In the genomic region with DNA sequence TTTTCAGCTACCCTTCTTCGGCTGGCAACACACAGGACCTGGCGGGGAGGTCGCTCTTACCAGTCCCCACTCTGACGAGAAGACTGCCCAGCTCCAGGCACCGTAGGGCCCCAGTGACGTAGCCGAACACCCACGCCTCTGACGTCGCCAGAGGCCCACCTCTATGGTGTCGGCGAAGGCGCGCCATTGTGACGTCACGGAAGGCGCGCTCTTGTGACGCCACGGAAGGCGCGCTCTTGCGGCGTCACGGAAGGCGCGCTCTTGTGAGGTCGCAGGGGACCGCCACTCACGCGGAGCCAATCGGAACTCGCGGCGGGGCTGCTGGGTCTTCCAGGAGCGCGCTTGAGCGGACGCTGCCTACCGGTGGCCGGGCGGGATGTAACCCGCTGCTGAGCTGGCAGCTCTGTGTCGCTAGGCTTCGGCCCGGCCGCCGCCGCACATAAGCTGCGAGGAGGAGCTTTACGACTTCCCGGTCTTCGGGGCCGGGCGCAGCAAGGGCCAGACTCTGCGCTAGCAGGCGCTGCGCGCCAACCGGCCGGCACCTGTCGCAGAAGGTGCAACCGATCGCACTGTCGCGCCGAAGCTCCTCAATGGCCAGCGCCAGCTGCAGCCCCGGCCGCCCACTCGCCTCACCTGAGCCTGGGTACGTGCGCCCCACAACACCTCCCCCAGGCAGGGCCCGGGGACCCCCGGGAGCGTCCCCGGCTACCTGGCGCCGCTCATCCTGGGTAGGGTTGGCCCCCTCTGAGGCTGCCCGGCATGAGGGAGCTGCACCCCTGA, we compare ENCODE assay signal across 8 cellular contexts.
DNase-seq lines count a peak whose midpoint lies in the region; ATAC-seq and TF ChIP-seq lines count a peak whose summit lies in the region.
"Not testable (repeated sequence)": the region's sequence is repeated elsewhere in the genome, so short reads cannot be mapped to it uniquely, and the experiment has no call there.

No MANE protein-coding gene starts in this region.

- CTCF ChIA-PET in WTC11 (lab: Charles Lee): interaction anchor here (0.8 to 0.9 kb wide), 2 partner anchors 36 to 174 kb away, joined by 4 to 6 read pairs; partner anchors contain the start of gene PDE5A

- TF ChIP-seq CTCF in WTC11 (IDR thresholded peaks at IDR 0.05): not testable (repeated sequence)

- not testable (repeated sequence) for H3K36me3 Mint-ChIP-seq in WTC11, immature natural killer cell

- H3K4me1 Mint-ChIP-seq in WTC11: not testable (repeated sequence)
- peaks cover 9 to 14% of the 10 kb centered on the region in 2 donors for H3K4me1 Mint-ChIP-seq in immature natural killer cell

- not testable (repeated sequence) for H3K27me3 Mint-ChIP-seq in WTC11 (ENCODE audit: low read depth); immature natural killer cell (ENCODE audit: low read depth in 3 of 3)

- H3K4me3 Mint-ChIP-seq in WTC11: peak overlapping the region; percentile 84
- peak overlapping the region; percentile 85 to 97 (median 95) for H3K4me3 Mint-ChIP-seq in immature natural killer cell

- peak; percentile 94 for DNase-seq in AG08396 (ENCODE audit: low spot score)
- DNase-seq in NCI-H2227 (lab: John Stamatoyannopoulos, UW; ENCODE audit: unreplicated experiment): peak; percentile 98
- DNase-seq in WTC11 (ENCODE audit: low spot score): peak; percentile 93
- DNase-seq in caudate nucleus (lab: John Stamatoyannopoulos, UW): peak; percentile 41 to 100 (median 95)
- DNase-seq in immature natural killer cell: peak; percentile 93 to 99 (median 99)
- peak; percentile 95 for DNase-seq in smooth muscle cell of the brain vasculature (ENCODE audit: low read depth, low spot score)

- H3K9me3 Mint-ChIP-seq in WTC11, immature natural killer cell: not testable (repeated sequence)

- POLR2A ChIA-PET in WTC11 (lab: Charles Lee): not testable (repeated sequence)

- peak overlapping the region; percentile 95 for H3K27ac Mint-ChIP-seq in WTC11
- H3K27ac Mint-ChIP-seq in immature natural killer cell: peak overlapping the region; percentile 95 to 99 (median 99)

- peak overlapping the region; percentile 87 for H3K27ac ChIP-seq in caudate nucleus (ENCODE audit: low read depth, low read length)

- ATAC-seq in GM18909 (IDR thresholded peaks at IDR 0.05; ENCODE audit: poor library complexity, unreplicated experiment) (peak; percentile 100), HG03159 (IDR thresholded peaks at IDR 0.05; ENCODE audit: unreplicated experiment) (peak; percentile 100), WTC11 (peak; percentile 100)

TF ChIP-seq in WTC11, 78 proteins besides CTCF, POLR2A, EP300 and RAD21 (continues in another document):
- peak; percentile 100 for TF ChIP-seq ATF1 (CRISPR knock-in tag; IDR thresholded peaks at IDR 0.05)
- peak; percentile 25; the same call in 1 of the 2 replicates for TF ChIP-seq ESRRA (CRISPR knock-in tag; IDR thresholded peaks at IDR 0.05; ENCODE audit: borderline replicate concordance)
- TF ChIP-seq NFYB (CRISPR knock-in tag; conservative IDR thresholded peaks at IDR 0.05; ENCODE audit: low read depth): peak; percentile 84
- TF ChIP-seq, protein P1, sequence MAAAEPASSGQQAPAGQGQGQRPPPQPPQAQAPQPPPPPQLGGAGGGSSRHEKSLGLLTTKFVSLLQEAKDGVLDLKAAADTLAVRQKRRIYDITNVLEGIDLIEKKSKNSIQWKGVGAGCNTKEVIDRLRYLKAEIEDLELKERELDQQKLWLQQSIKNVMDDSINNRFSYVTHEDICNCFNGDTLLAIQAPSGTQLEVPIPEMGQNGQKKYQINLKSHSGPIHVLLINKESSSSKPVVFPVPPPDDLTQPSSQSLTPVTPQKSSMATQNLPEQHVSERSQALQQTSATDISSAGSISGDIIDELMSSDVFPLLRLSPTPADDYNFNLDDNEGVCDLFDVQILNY (CRISPR knock-in tag; IDR thresholded peaks at IDR 0.05): peak; percentile 84; the same call in 1 of the 2 replicates
- TF ChIP-seq CREM (CRISPR knock-in tag; IDR thresholded peaks at IDR 0.05): peak; percentile 100
- TF ChIP-seq E2F4 (CRISPR knock-in tag; IDR thresholded peaks at IDR 0.05; ENCODE audit: borderline replicate concordance, low read depth): 0 out of 2 replicates have a peak, but pooled peaks have one; percentile 24
- TF ChIP-seq MYBL2 (CRISPR knock-in tag; IDR thresholded peaks at IDR 0.05): peak; percentile 85; the same call in 1 of the 2 replicates
- TF ChIP-seq, protein P2, sequence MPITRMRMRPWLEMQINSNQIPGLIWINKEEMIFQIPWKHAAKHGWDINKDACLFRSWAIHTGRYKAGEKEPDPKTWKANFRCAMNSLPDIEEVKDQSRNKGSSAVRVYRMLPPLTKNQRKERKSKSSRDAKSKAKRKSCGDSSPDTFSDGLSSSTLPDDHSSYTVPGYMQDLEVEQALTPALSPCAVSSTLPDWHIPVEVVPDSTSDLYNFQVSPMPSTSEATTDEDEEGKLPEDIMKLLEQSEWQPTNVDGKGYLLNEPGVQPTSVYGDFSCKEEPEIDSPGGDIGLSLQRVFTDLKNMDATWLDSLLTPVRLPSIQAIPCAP (CRISPR knock-in tag; IDR thresholded peaks at IDR 0.05): peak; percentile 49; the same call in 1 of the 2 replicates
- TF ChIP-seq, protein P3, sequence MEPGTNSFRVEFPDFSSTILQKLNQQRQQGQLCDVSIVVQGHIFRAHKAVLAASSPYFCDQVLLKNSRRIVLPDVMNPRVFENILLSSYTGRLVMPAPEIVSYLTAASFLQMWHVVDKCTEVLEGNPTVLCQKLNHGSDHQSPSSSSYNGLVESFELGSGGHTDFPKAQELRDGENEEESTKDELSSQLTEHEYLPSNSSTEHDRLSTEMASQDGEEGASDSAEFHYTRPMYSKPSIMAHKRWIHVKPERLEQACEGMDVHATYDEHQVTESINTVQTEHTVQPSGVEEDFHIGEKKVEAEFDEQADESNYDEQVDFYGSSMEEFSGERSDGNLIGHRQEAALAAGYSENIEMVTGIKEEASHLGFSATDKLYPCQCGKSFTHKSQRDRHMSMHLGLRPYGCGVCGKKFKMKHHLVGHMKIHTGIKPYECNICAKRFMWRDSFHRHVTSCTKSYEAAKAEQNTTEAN (CRISPR knock-in tag; IDR thresholded peaks at IDR 0.05): peak; percentile 36; the same call in 1 of the 2 replicates
- 0 out of 2 replicates have a peak, but pooled peaks have one; percentile 64 for TF ChIP-seq HMGXB4 (CRISPR knock-in tag; IDR thresholded peaks at IDR 0.05)
- TF ChIP-seq, protein P4, sequence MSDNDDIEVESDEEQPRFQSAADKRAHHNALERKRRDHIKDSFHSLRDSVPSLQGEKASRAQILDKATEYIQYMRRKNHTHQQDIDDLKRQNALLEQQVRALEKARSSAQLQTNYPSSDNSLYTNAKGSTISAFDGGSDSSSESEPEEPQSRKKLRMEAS (CRISPR knock-in tag; IDR thresholded peaks at IDR 0.05): 0 out of 2 replicates have a peak, but pooled peaks have one; percentile 41
- peak; percentile 100 for TF ChIP-seq CREB1 (CRISPR knock-in tag; IDR thresholded peaks at IDR 0.05)
- 0 out of 2 replicates have a peak, but pooled peaks have one; percentile 31 for TF ChIP-seq USF1 (CRISPR knock-in tag; IDR thresholded peaks at IDR 0.05)
- TF ChIP-seq, protein P5, sequence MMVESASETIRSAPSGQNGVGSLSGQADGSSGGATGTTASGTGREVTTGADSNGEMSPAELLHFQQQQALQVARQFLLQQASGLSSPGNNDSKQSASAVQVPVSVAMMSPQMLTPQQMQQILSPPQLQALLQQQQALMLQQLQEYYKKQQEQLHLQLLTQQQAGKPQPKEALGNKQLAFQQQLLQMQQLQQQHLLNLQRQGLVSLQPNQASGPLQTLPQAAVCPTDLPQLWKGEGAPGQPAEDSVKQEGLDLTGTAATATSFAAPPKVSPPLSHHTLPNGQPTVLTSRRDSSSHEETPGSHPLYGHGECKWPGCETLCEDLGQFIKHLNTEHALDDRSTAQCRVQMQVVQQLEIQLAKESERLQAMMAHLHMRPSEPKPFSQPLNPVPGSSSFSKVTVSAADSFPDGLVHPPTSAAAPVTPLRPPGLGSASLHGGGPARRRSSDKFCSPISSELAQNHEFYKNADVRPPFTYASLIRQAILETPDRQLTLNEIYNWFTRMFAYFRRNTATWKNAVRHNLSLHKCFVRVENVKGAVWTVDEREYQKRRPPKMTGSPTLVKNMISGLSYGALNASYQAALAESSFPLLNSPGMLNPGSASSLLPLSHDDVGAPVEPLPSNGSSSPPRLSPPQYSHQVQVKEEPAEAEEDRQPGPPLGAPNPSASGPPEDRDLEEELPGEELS (CRISPR knock-in tag; IDR thresholded peaks at IDR 0.05): peak; percentile 87
- 0 out of 2 replicates have a peak, but pooled peaks have one; percentile 38 for TF ChIP-seq ZNF232 (CRISPR knock-in tag; IDR thresholded peaks at IDR 0.05)
- TF ChIP-seq ETV6 (CRISPR knock-in tag; IDR thresholded peaks at IDR 0.05): peak; percentile 73; the same call in 1 of the 2 replicates

Comparison
In these comparisons a context has a peak if more than half of its experiments do, and no peak if none do; other contexts are left out.
1. Peak in every context shown above with its lines: DNase-seq, ATAC-seq and H3K27ac ChIP-seq.